1 cellular context compared by ENCODE assay signal in genomic region chr17:1413281-1413791, GRCh38.
TF ChIP-seq lines count a peak whose summit lies in the region.

No MANE protein-coding gene starts in this region.

TF ChIP-seq in HepG2, 621 proteins besides CTCF, POLR2A, EP300 and RAD21 (continued from another document):
- TF ChIP-seq RFXAP (CRISPR knock-in tag; IDR thresholded peaks at IDR 0.05; ENCODE audit: borderline replicate concordance) = no peak
- no peak for TF ChIP-seq MTA3 (CRISPR knock-in tag; IDR thresholded peaks at IDR 0.05)
- TF ChIP-seq NR3C1 (CRISPR knock-in tag; IDR thresholded peaks at IDR 0.05) = no peak
- no peak for TF ChIP-seq PCBP2 (optimal IDR thresholded peaks at IDR 0.05; ENCODE audit: low read depth, low read length, poor library complexity, severe bottlenecking)
- TF ChIP-seq AGO1 (IDR thresholded peaks at IDR 0.05; ENCODE audit: low read depth, low read length, poor library complexity, severe bottlenecking) = no peak
- TF ChIP-seq TBX2 (CRISPR knock-in tag; IDR thresholded peaks at IDR 0.05; ENCODE audit: borderline replicate concordance) = no peak; the same call in 1 of the 2 replicates
- no peak for TF ChIP-seq ZNF616 (CRISPR knock-in tag; IDR thresholded peaks at IDR 0.05; ENCODE audit: low read depth)
- TF ChIP-seq PRPF4 (IDR thresholded peaks at IDR 0.05; ENCODE audit: low read depth, low read length, poor library complexity, severe bottlenecking) = no peak
- TF ChIP-seq ZNF503 (CRISPR knock-in tag; IDR thresholded peaks at IDR 0.05) = no peak
- TF ChIP-seq SIX4 (CRISPR knock-in tag; IDR thresholded peaks at IDR 0.05) = no peak
- no peak for TF ChIP-seq ZBTB21 (CRISPR knock-in tag; IDR thresholded peaks at IDR 0.05)
- no peak for TF ChIP-seq ZNF772 (CRISPR knock-in tag; IDR thresholded peaks at IDR 0.05)
TF ChIP-seq in HepG2: peak in this region for 81.
